ENCODE assay signal across 8 cellular contexts in the genomic region with DNA sequence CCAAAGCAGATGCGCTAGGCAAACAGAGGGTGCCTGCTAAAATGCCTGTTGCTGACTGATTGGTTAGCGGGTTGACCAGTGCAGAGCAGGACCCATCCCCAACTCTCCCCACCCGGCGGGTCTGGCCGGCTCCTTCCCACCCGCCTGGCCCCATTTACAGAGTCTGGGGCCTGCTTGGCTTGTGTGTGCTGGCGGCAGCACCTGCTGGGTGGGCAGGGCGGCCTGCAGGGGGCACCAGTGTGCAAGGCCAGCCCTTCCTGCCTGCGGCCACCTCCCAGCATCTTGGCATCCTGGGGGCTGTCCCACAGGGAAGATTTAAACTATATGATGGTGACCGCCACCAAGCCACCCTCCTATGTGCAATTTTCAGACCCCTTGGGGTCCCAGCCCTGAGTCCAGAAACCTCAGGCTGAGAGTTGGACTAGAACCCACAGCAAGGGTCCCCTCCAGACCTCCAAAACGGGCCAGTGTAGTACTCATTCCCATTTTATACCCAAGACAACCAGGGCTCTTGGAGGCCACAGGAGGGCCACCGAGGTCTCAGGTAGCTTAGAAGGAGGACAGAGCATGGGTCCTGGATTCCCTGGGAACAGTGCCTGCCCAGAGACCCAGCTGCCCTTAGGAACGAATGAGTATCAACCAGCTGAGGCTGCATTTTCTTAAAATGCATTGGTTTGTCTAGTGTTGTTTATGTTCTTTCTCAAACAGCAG.
DNase-seq lines count a peak whose midpoint lies in the region; ATAC-seq, FAIRE-seq and TF ChIP-seq lines count a peak whose summit lies in the region.

No MANE protein-coding gene starts in this region.

- no peak for TF ChIP-seq EP300 in A549 (IDR thresholded peaks at IDR 0.05)

- H3K27me3 ChIP-seq in left ventricle myocardium inferior (ENCODE audit: low read depth) (no peaks in the 10 kb centered on the region), small intestine (ENCODE audit: control insufficient read depth in 2 of 2, insufficient read depth in 2 of 2, low read length in 2 of 2) (no peaks in the 10 kb centered on the region)

- H3K4me1 ChIP-seq in A549 (peaks cover 10% of the 10 kb centered on the region; the same call in 1 of the 3 replicates), left ventricle myocardium inferior (peaks cover 98% of the 10 kb centered on the region), small intestine (ENCODE audit: control insufficient read depth in 2 of 2, insufficient read depth in 1 of 2, low read depth in 1 of 2, low read length in 1 of 2) (peaks cover 2 to 5% of the 10 kb centered on the region in 2 donors)

- no peaks in the 10 kb centered on the region for H3K36me3 Mint-ChIP-seq in activated naive CD4-positive, alpha-beta T cell treated with anti-CD3 and anti-CD28 coated beads for 36 hours (ENCODE audit: low read depth)

- CTCF ChIA-PET in A549 (lab: Yijun Ruan, JAX), result interaction anchor here (0.6 to 1.9 kb wide), 37 partner anchors 9 to 461 kb away, joined by 3 to 13 read pairs (median 4); no protein-coding TSS in a partner anchor
- CTCF ChIA-PET in activated naive CD4-positive, alpha-beta T cell treated with anti-CD3 and anti-CD28 coated beads for 36 hours (lab: Charles Lee), result interaction anchor here (0.6 to 1.8 kb wide), 19 partner anchors 8 to 1280 kb away, joined by 3 to 8 read pairs (median 4); no protein-coding TSS in a partner anchor

- POLR2A ChIA-PET in A549 (lab: Yijun Ruan, JAX), result interaction anchor here (0.6 to 0.9 kb wide), 2 partner anchors 175 to 265 kb away, joined by 3 read pairs; no protein-coding TSS in a partner anchor

- peaks cover 3% of the 10 kb centered on the region for H3K4me1 Mint-ChIP-seq in activated naive CD4-positive, alpha-beta T cell treated with anti-CD3 and anti-CD28 coated beads for 36 hours (ENCODE audit: low read depth)

- H3K4me2 ChIP-seq in A549, result no peak overlapping the region

- H3K27ac ChIP-seq in A549, result peak overlapping the region in 1 of 2 experiments; percentile 60; a peak in 3 of 6 replicates
- peak overlapping the region; percentile 34 for H3K27ac ChIP-seq in left ventricle myocardium inferior (replicated peaks)
- peak overlapping the region in 1 of 2 donors; percentile 58 for H3K27ac ChIP-seq in small intestine (ENCODE audit: low read depth in 1 of 2, low read length in 1 of 2)

- no peak overlapping the region for H3K4me3 Mint-ChIP-seq in activated naive CD4-positive, alpha-beta T cell treated with anti-CD3 and anti-CD28 coated beads for 36 hours

- H3K9me3 Mint-ChIP-seq in activated naive CD4-positive, alpha-beta T cell treated with anti-CD3 and anti-CD28 coated beads for 36 hours, result no peaks in the 10 kb centered on the region

- peak; percentile 80 to 84 for TF ChIP-seq RAD21 in A549 (conservative IDR thresholded peaks at IDR 0.05 in 1 of 2, IDR thresholded peaks at IDR 0.05 in 1 of 2)

- no peaks in the 10 kb centered on the region for H3K27me3 Mint-ChIP-seq in activated naive CD4-positive, alpha-beta T cell treated with anti-CD3 and anti-CD28 coated beads for 36 hours (ENCODE audit: low read depth)

- no peak for TF ChIP-seq POLR2A in A549 (IDR thresholded peaks at IDR 0.05; ENCODE audit: low read length)

- 54% methylated on average over 4 of the region's 13 CpGs for WGBS in A549 (ENCODE audit: missing lambda C conversion rate)
- 30 to 40% (median 39%) methylated on average over 13 of the region's 13 CpGs for WGBS in small intestine, 3 donors

- no peak overlapping the region for H3K27ac Mint-ChIP-seq in activated naive CD4-positive, alpha-beta T cell treated with anti-CD3 and anti-CD28 coated beads for 36 hours

- H3K36me3 ChIP-seq in left ventricle myocardium inferior (no peaks in the 10 kb centered on the region), small intestine (ENCODE audit: control insufficient read depth in 2 of 2, insufficient read depth in 2 of 2, low read length in 2 of 2) (no peaks in the 10 kb centered on the region)

- no peak overlapping the region for H3K4me3 ChIP-seq in A549
- H3K4me3 ChIP-seq in left ventricle myocardium inferior, result no peak overlapping the region
- no peak overlapping the region for H3K4me3 ChIP-seq in small intestine (ENCODE audit: low read depth in 1 of 2, low read length in 2 of 2)

- ATAC-seq in A549 (peak; percentile 75 to 94; a peak in 5 of 6 replicates), HG02981 (IDR thresholded peaks at IDR 0.05; ENCODE audit: unreplicated experiment) (peak; percentile 47), HG03025 (IDR thresholded peaks at IDR 0.05; ENCODE audit: low FRiP score, unreplicated experiment) (no peak)

- H3K9me3 ChIP-seq in A549 (no peaks in the 10 kb centered on the region), left ventricle myocardium inferior (replicated peaks) (no peaks in the 10 kb centered on the region), small intestine (ENCODE audit: control insufficient read depth, low read depth) (no peaks in the 10 kb centered on the region)

- no peak for FAIRE-seq in A549 (lab: Jason Lieb, UNC)
- no peak for FAIRE-seq in small intestine (lab: Jason Lieb, UNC)

- intact Hi-C loops in activated naive CD4-positive, alpha-beta T cell treated with anti-CD3 and anti-CD28 coated beads for 36 hours (cut with micrococcal nuclease), result loop anchor here (1.0 to 10.0 kb wide), 12 partner anchors 57 to 671 kb away; no protein-coding TSS in a partner anchor
- intact Hi-C loops in left ventricle myocardium inferior (cut with micrococcal nuclease), result no loop called here

- TF ChIP-seq CTCF in A549 (IDR thresholded peaks at IDR 0.05) (peak; percentile 68), GM12874 (IDR thresholded peaks at IDR 0.05; ENCODE audit: insufficient read depth, low read depth, low read length) (peak; percentile 97), left ventricle myocardium inferior (IDR thresholded peaks at IDR 0.05; ENCODE audit: borderline replicate concordance) (peak; percentile 88)

- DNase-seq in A549 (ENCODE audit: low read depth in 1 of 2, low spot score in 1 of 2) (peak; percentile 42 to 72), SHP77 (lab: John Stamatoyannopoulos, UW) (peak; percentile 15 to 51), left ventricle myocardium inferior (peak; percentile 53), small intestine (peak; percentile 59)
- DNase-seq in activated naive CD4-positive, alpha-beta T cell treated with anti-CD3 and anti-CD28 coated beads for 36 hours, result peak; percentile 71

TF ChIP-seq in A549, 52 proteins besides CTCF, POLR2A, EP300 and RAD21 (continues in another document):
- TF ChIP-seq TP53 (CRISPR knock-in tag; IDR thresholded peaks at IDR 0.05) (no peak), CEBPB (IDR thresholded peaks at IDR 0.05) (no peak), SREBF2 (IDR thresholded peaks at IDR 0.05) (no peak), HEYL (CRISPR knock-in tag; IDR thresholded peaks at IDR 0.05) (no peak), HOXB5 (CRISPR knock-in tag; IDR thresholded peaks at IDR 0.05) (no peak), SMC3 (IDR thresholded peaks at IDR 0.05) (peak; percentile 79), RNF2 (IDR thresholded peaks at IDR 0.05; ENCODE audit: borderline replicate concordance, low read depth) (no peak), FOXS1 (CRISPR knock-in tag; IDR thresholded peaks at IDR 0.05) (no peak), ZSCAN20 (CRISPR knock-in tag; IDR thresholded peaks at IDR 0.05) (no peak), MAZ (IDR thresholded peaks at IDR 0.05; ENCODE audit: borderline replicate concordance, low read depth, low read length) (no peak), CBX8 (IDR thresholded peaks at IDR 0.05) (no peak), BHLHE40 (IDR thresholded peaks at IDR 0.05; ENCODE audit: low read depth, low read length) (no peak), CBX2 (IDR thresholded peaks at IDR 0.05; ENCODE audit: borderline replicate concordance, low read depth) (no peak), PHF8 (IDR thresholded peaks at IDR 0.05; ENCODE audit: borderline replicate concordance, low read depth) (no peak), FOSL2 (IDR thresholded peaks at IDR 0.05) (no peak), FOSL2 (CRISPR knock-in tag; IDR thresholded peaks at IDR 0.05) (no peak), KDM1A (IDR thresholded peaks at IDR 0.05; ENCODE audit: low read depth) (no peak), GATA3 (IDR thresholded peaks at IDR 0.05; ENCODE audit: borderline replicate concordance) (no peak), EHF (CRISPR knock-in tag; IDR thresholded peaks at IDR 0.05) (no peak), MAFK (IDR thresholded peaks at IDR 0.05; ENCODE audit: partially characterized antibody) (peak; percentile 47), BCL3 (IDR thresholded peaks at IDR 0.05) (no peak), HES2 (IDR thresholded peaks at IDR 0.05) (no peak)
- TF ChIP-seq, protein P1, sequence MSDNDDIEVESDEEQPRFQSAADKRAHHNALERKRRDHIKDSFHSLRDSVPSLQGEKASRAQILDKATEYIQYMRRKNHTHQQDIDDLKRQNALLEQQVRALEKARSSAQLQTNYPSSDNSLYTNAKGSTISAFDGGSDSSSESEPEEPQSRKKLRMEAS (IDR thresholded peaks at IDR 0.05), result peak; percentile 28; the same call in 1 of the 2 replicates
